Comparison of ENCODE assay signal across 8 cellular contexts in genomic region chr17:45051060-45051719, GRCh38. TPM values are rescaled to one million over a fixed set of nuclear protein-coding genes. Genes with fewer than 3 reads are reported as not detected.
DNase-seq lines count a peak whose midpoint lies in the region; ATAC-seq lines count a peak whose summit lies in the region.

TSS of gene DCAKD (minus strand) at chr17:45051632. CDS start at chr17:45034885, 16,747 bp downstream.

- peak within 1 kb of the TSS; percentile 66 to 98 for H3K4me3 ChIP-seq in CD4-positive, alpha-beta memory T cell (ENCODE audit: low read length in 2 of 2)
- peak within 1 kb of the TSS; percentile 57 for H3K4me3 ChIP-seq in effector memory CD4-positive, alpha-beta T cell (ENCODE audit: insufficient read depth, low read depth, low read length, poor library complexity, severe bottlenecking)

- CTCF ChIA-PET in CD4-positive, alpha-beta memory T cell (lab: Charles Lee; ENCODE audit: partially characterized antibody), result interaction anchor here (1.0 to 2.6 kb wide), 4 partner anchors 10 to 48 kb away, joined by 3 to 11 read pairs (median 3); partner anchors contain the start of gene NMT1
- CTCF ChIA-PET in activated CD8-positive, alpha-beta memory T cell treated with anti-CD3 and anti-CD28 coated beads for 36 hours (lab: Charles Lee), result no interaction called here

- H3K4me1 Mint-ChIP-seq in CD4-positive, alpha-beta memory T cell, result peaks cover 18 to 46% (median 31%) of the 10 kb centered on the region in 4 donors
- peaks cover 19% of the 10 kb centered on the region for H3K4me1 Mint-ChIP-seq in memory B cell

- peaks cover 0 to 7% of the 10 kb centered on the region in 2 donors for H3K36me3 Mint-ChIP-seq in CD4-positive, alpha-beta memory T cell
- H3K36me3 Mint-ChIP-seq in memory B cell, result no peaks in the 10 kb centered on the region

- H3K27me3 Mint-ChIP-seq in CD4-positive, alpha-beta memory T cell, result no peaks in the 10 kb centered on the region
- H3K27me3 Mint-ChIP-seq in memory B cell, result no peaks in the 10 kb centered on the region

- peaks cover 42% of the 10 kb centered on the region for H3K4me1 ChIP-seq in CD4-positive, alpha-beta memory T cell (ENCODE audit: insufficient read depth, low read length)
- peaks cover 14% of the 10 kb centered on the region for H3K4me1 ChIP-seq in effector memory CD4-positive, alpha-beta T cell (ENCODE audit: control insufficient read depth, insufficient read depth, low read length, poor library complexity, severe bottlenecking)

- no peaks in the 10 kb centered on the region for H3K36me3 ChIP-seq in CD4-positive, alpha-beta memory T cell (ENCODE audit: insufficient read depth, low read length)
- no peaks in the 10 kb centered on the region for H3K36me3 ChIP-seq in effector memory CD4-positive, alpha-beta T cell (ENCODE audit: control insufficient read depth, insufficient read depth, low read length)

- DNase-seq in CD4-positive, alpha-beta memory T cell, result peak; percentile 88 to 91 (median 89)
- DNase-seq in HS-5 (ENCODE audit: low read depth) (peak; percentile 54), NOMO-1 (lab: John Stamatoyannopoulos, UW; ENCODE audit: unreplicated experiment in 2 of 2) (peak; percentile 95 to 99), memory B cell (ENCODE audit: low spot score in 2 of 2) (peak; percentile 73 to 84)
- DNase-seq in effector memory CD4-positive, alpha-beta T cell, result peak; percentile 83 to 88 (median 84)
- DNase-seq in stimulated activated CD8-positive, alpha-beta memory T cell treated with anti-CD3 and anti-CD28 coated beads, Interleukin-12 subunit alpha, Interleukin-12 subunit beta, amount 100 ng/mL, for 1 hour (ENCODE audit: low read depth), result peak; percentile 71

- H3K4me3 Mint-ChIP-seq in CD4-positive, alpha-beta memory T cell, result peak within 1 kb of the TSS; percentile 87 to 95 (median 89)
- peak within 1 kb of the TSS; percentile 89 for H3K4me3 Mint-ChIP-seq in memory B cell

- H3K27me3 ChIP-seq in CD4-positive, alpha-beta memory T cell (ENCODE audit: insufficient read depth, low read length), result no peaks in the 10 kb centered on the region
- H3K27me3 ChIP-seq in effector memory CD4-positive, alpha-beta T cell (replicated peaks; ENCODE audit: control insufficient read depth, insufficient read depth, low read length, poor library complexity, severe bottlenecking), result no peaks in the 10 kb centered on the region

- intact Hi-C loops in CD4-positive, alpha-beta memory T cell (cut with micrococcal nuclease), result loop anchor here (1.0 to 5.0 kb wide), 3 partner anchors 10 to 152 kb away; partner anchors contain the start of genes EFTUD2 and NMT1

- POLR2A ChIA-PET in CD4-positive, alpha-beta memory T cell (lab: Charles Lee; ENCODE audit: partially characterized antibody), result interaction anchor here (0.6 to 3.9 kb wide), 13 partner anchors 12 to 865 kb away, joined by 3 to 105 read pairs (median 4); partner anchors contain the start of genes CCDC43, EFTUD2, HEXIM1 and NMT1
- POLR2A ChIA-PET in activated CD8-positive, alpha-beta memory T cell treated with anti-CD3 and anti-CD28 coated beads for 36 hours (lab: Charles Lee), result interaction anchor here (1.8 kb wide), 1 partner anchor 10 kb away, joined by 11 read pairs; the partner anchor contains the start of gene NMT1

- H3K27ac Mint-ChIP-seq in CD4-positive, alpha-beta memory T cell, result peak within 1 kb of the TSS; percentile 93 to 98 (median 96)
- H3K27ac Mint-ChIP-seq in memory B cell, result peak within 1 kb of the TSS; percentile 95

- H3K9me3 Mint-ChIP-seq in CD4-positive, alpha-beta memory T cell, result no peaks in the 10 kb centered on the region
- H3K9me3 Mint-ChIP-seq in memory B cell, result no peaks in the 10 kb centered on the region

- peak; percentile 79 for ATAC-seq in GM19468 (IDR thresholded peaks at IDR 0.05; ENCODE audit: extremely low read depth, unreplicated experiment)
- ATAC-seq in memory B cell (ENCODE audit: low read depth), result peak; percentile 97

- peak within 1 kb of the TSS; percentile 96 for H3K27ac ChIP-seq in CD4-positive, alpha-beta memory T cell (ENCODE audit: low read depth, low read length)
- H3K27ac ChIP-seq in effector memory CD4-positive, alpha-beta T cell (ENCODE audit: insufficient read depth, low read length, poor library complexity, severe bottlenecking), result peak within 1 kb of the TSS; percentile 87

- H3K9me3 ChIP-seq in CD4-positive, alpha-beta memory T cell (ENCODE audit: control insufficient read depth in 1 of 2, low read length in 2 of 2), result no peaks in the 10 kb centered on the region
- H3K9me3 ChIP-seq in effector memory CD4-positive, alpha-beta T cell (ENCODE audit: control insufficient read depth, low read length), result no peaks in the 10 kb centered on the region

RNA-seq across cellular contexts. Expression of gene DCAKD, which starts in this region (rescaled TPM):
- 10 to 100 TPM; 32.0 to 32.1 TPM for total RNA-seq in CD4-positive, alpha-beta memory T cell
- 10 to 100 TPM in 1 of 2 donors, 1 to 10 TPM in 1; 8.8 to 16.2 TPM for polyA plus RNA-seq in CD4-positive, alpha-beta memory T cell
- total RNA-seq in activated CD8-positive, alpha-beta memory T cell treated with anti-CD3 and anti-CD28 coated beads for 36 hours, result 10 to 100 TPM; 32.0 to 32.6 TPM

Comparison
In these comparisons a context has a peak if more than half of its experiments do, and no peak if none do; other contexts are left out.
1. Peak in every context shown above with its lines: DNase-seq, ATAC-seq, H3K4me3 ChIP-seq and H3K27ac ChIP-seq.